In genomic region chr1:9477535-9477934, GRCh38 we compare ENCODE assay signal across 22 cellular contexts.
A peak's percentile ranks its signal among the peaks of the same experiment; 100 is the strongest.
DNase-seq lines count a peak whose midpoint lies in the region; ATAC-seq, FAIRE-seq and TF ChIP-seq lines count a peak whose summit lies in the region.
"Had no signal": no experiment of that assay in that cellular context is flagged by ENCODE, and none has a peak within 500 bp of the region (broad histone marks: within the 10 kb centered on the region; RNA-seq: fewer than 3 reads in every experiment).

No MANE protein-coding gene starts in this region.

- no peak overlapping the region for H2BK15ac ChIP-seq in IMR-90 (ENCODE audit: low read depth, low read length)

- in situ Hi-C loops in IMR-90 (cut with MboI; ENCODE audit: low sequenced_read_pairs), result loop anchor here (25.0 kb wide), 2 partner anchors 340 to 565 kb away; partner anchors contain the start of gene GPR157

- no peak overlapping the region for H3K4ac ChIP-seq in IMR-90 (ENCODE audit: low read depth, low read length)

- H3K36me3 ChIP-seq in IMR-90 (ENCODE audit: control insufficient read depth, insufficient read depth, low read length) (no peaks in the 10 kb centered on the region), hepatocyte (replicated peaks; ENCODE audit: insufficient read depth, low read depth) (no peaks in the 10 kb centered on the region)

- H3K27ac ChIP-seq in IMR-90 (ENCODE audit: insufficient read depth, low read length) (no peak overlapping the region), RWPE1 (peak overlapping the region; percentile 71), hepatocyte (peak overlapping the region; percentile 37)

- H4K91ac ChIP-seq in IMR-90 (ENCODE audit: insufficient read depth, low read depth, low read length), result no peak overlapping the region

- H2AFZ ChIP-seq in IMR-90 (replicated peaks; ENCODE audit: low read length, poor library complexity) (peak overlapping the region; percentile 19), hepatocyte (no peak overlapping the region)

- no peaks in the 10 kb centered on the region for H3K79me1 ChIP-seq in IMR-90 (ENCODE audit: low read depth in 1 of 2, low read length in 2 of 2)

- H3K79me2 ChIP-seq in hepatocyte, result no peaks in the 10 kb centered on the region

- ATAC-seq in IMR-90 (ENCODE audit: low read depth) (no peak), T-helper 17 cell (no peak)

- H3K9me3 ChIP-seq in IMR-90 (ENCODE audit: control insufficient read depth, insufficient read depth, low read length) (no peaks in the 10 kb centered on the region), hepatocyte (ENCODE audit: low read depth) (no peaks in the 10 kb centered on the region), T-helper 17 cell (ENCODE audit: control insufficient read depth, low read length, poor library complexity, severe bottlenecking) (no peaks in the 10 kb centered on the region)
- H3K9me3 ChIP-seq: A549 had no signal

- CTCF ChIA-PET in IMR-90 (lab: Yijun Ruan, JAX) (no interaction called here), RWPE1 (lab: Yijun Ruan, JAX) (no interaction called here)

- H3K18ac ChIP-seq in IMR-90 (ENCODE audit: low read depth, low read length), result no peak overlapping the region

- TF ChIP-seq POLR2A in IMR-90 (IDR thresholded peaks at IDR 0.05; ENCODE audit: low read depth, low read length), result no peak

- H2BK20ac ChIP-seq in IMR-90 (ENCODE audit: low read depth, low read length), result no peak overlapping the region

- FAIRE-seq in urothelium cell line (lab: Jason Lieb, UNC), result peak; percentile 99
- FAIRE-seq: A549, GM19239, H54 had no signal

- H3K27me3 ChIP-seq in IMR-90 (ENCODE audit: control insufficient read depth, insufficient read depth, low read length) (peaks cover 5% of the 10 kb centered on the region), hepatocyte (no peaks in the 10 kb centered on the region)

- no peak overlapping the region for H3K9ac ChIP-seq in IMR-90 (ENCODE audit: low read depth, low read length)
- H3K9ac ChIP-seq: KMS-11 had no signal

- DNase-seq in IMR-90, result no peak
- DNase-seq in RWPE1 (ENCODE audit: low spot score), result no peak
- no peak for DNase-seq in hepatocyte (ENCODE audit: low spot score)
- DNase-seq in urothelium cell line (ENCODE audit: low spot score), result no peak
- no peak for DNase-seq in T-helper 17 cell
- no peak for DNase-seq in AG08396 (ENCODE audit: low spot score)
- no peak for DNase-seq in stimulated activated CD8-positive, alpha-beta memory T cell treated with anti-CD3 and anti-CD28 coated beads, Interleukin-4, amount 100 ng/mL, for 48 hours
- DNase-seq: C1 segment of cervical spinal cord; CD4-positive, alpha-beta memory T cell; COR-L47; NCI-H1048; NCI-H1417 treated with DMSO at 0.1 percent for 48 hours; NCI-H1694 treated with DMSO at 0.1 percent for 48 hours; NCI-H2081; NCI-H2227 treated with DMSO at 0.1 percent for 48 hours; NCI-H526 treated with DMSO at 0.1 percent for 48 hours; SHP77; T-helper 1 cell had no signal

- no peaks in the 10 kb centered on the region for H3K9me2 ChIP-seq in hepatocyte (replicated peaks; ENCODE audit: insufficient read depth)

- H3K27ac Mint-ChIP-seq in T-helper 17 cell, result no peak overlapping the region
- H3K27ac Mint-ChIP-seq: CD4-positive, alpha-beta memory T cell had no signal

- no peak overlapping the region for H3K4me3 Mint-ChIP-seq in T-helper 17 cell
- H3K4me3 Mint-ChIP-seq: CD4-positive, alpha-beta memory T cell had no signal

- H2BK5ac ChIP-seq in IMR-90 (ENCODE audit: low read depth, low read length, poor library complexity, severe bottlenecking), result no peak overlapping the region

- H4K5ac ChIP-seq in IMR-90 (ENCODE audit: low read depth, low read length), result no peak overlapping the region

- H3K56ac ChIP-seq in IMR-90 (ENCODE audit: extremely low read depth, insufficient read depth, low read length), result no peak overlapping the region

- H3K4me1 Mint-ChIP-seq in T-helper 17 cell, result no peaks in the 10 kb centered on the region
- H3K4me1 Mint-ChIP-seq: CD4-positive, alpha-beta memory T cell had no signal

- peaks cover 15% of the 10 kb centered on the region for H3K27me3 Mint-ChIP-seq in T-helper 17 cell

- no peak overlapping the region for H2BK120ac ChIP-seq in IMR-90 (ENCODE audit: low read depth, low read length)

- no peak overlapping the region for H3K14ac ChIP-seq in IMR-90 (replicated peaks; ENCODE audit: low read depth, low read length)

- no peaks in the 10 kb centered on the region for H3K36me3 Mint-ChIP-seq in T-helper 17 cell (ENCODE audit: low read depth)
- H3K36me3 Mint-ChIP-seq: CD4-positive, alpha-beta memory T cell had no signal

- TF ChIP-seq CTCF in IMR-90 (conservative IDR thresholded peaks at IDR 0.05; ENCODE audit: low read depth, low read length), result no peak
- TF ChIP-seq CTCF in RWPE1 (conservative IDR thresholded peaks at IDR 0.05; ENCODE audit: low read depth), result no peak
- no peak for TF ChIP-seq CTCF in hepatocyte (IDR thresholded peaks at IDR 0.05; ENCODE audit: poor library complexity)

- no peak overlapping the region for H2AK5ac ChIP-seq in IMR-90 (ENCODE audit: low read depth, low read length)

- TF ChIP-seq RAD21 in IMR-90 (IDR thresholded peaks at IDR 0.05; ENCODE audit: low read length), result no peak

- H3K23ac ChIP-seq in IMR-90 (ENCODE audit: low read depth, low read length), result no peak overlapping the region

- H2AK9ac ChIP-seq in IMR-90 (replicated peaks; ENCODE audit: low read depth, low read length, poor library complexity), result no peak overlapping the region

- BruUV-seq in IMR-90 (replicated peaks; lab: Mats Ljungman, UMichigan), result no TSS peak

- dilution Hi-C loops in IMR-90 (cut with HindIII; ENCODE audit: low sequenced_read_pairs, unreplicated experiment), result no loop called here

- H4K20me1 ChIP-seq in IMR-90 (ENCODE audit: insufficient read depth, low read length), result no peaks in the 10 kb centered on the region
- H4K20me1 ChIP-seq in hepatocyte (ENCODE audit: insufficient read depth, poor library complexity, severe bottlenecking), result no peaks in the 10 kb centered on the region

- H3K4me1 ChIP-seq in IMR-90 (ENCODE audit: control insufficient read depth, insufficient read depth, low read length), result peaks cover 3% of the 10 kb centered on the region; the same call in 1 of the 2 replicates
- peaks cover 10% of the 10 kb centered on the region for H3K4me1 ChIP-seq in hepatocyte (ENCODE audit: insufficient read depth)

- no peak overlapping the region for H3K4me3 ChIP-seq in IMR-90 (ENCODE audit: insufficient read depth, low read depth, low read length)
- H3K4me3 ChIP-seq in hepatocyte, result no peak overlapping the region
- H3K4me3 ChIP-seq: A549 had no signal

- no peak overlapping the region for H3K4me2 ChIP-seq in IMR-90 (ENCODE audit: low read depth, low read length)
- no peak overlapping the region for H3K4me2 ChIP-seq in hepatocyte

- POLR2A ChIA-PET in IMR-90 (lab: Charles Lee; ENCODE audit: unreplicated experiment), result no interaction called here
- POLR2A ChIA-PET in RWPE1 (lab: Yijun Ruan, JAX; ENCODE audit: low non-redundant PET), result no interaction called here

- intact Hi-C loops in IMR-90 (cut with micrococcal nuclease), result no loop called here

- H4K8ac ChIP-seq in IMR-90 (ENCODE audit: low read depth in 2 of 2, low read length in 2 of 2), result no peak overlapping the region

- 0 out of 2 replicates have a peak, but pooled peaks cover 6% of the 10 kb centered on the region for H3K9me1 ChIP-seq in IMR-90 (ENCODE audit: insufficient read depth, low read length)

- 77% methylated on average over 4 of the region's 4 CpGs; no CpG with 5 or more reads in 1 of the 2 experiments for WGBS in IMR-90 (ENCODE audit: extremely low coverage in 2 of 2, insufficient read length in 1 of 2), 2 experiments
- WGBS in hepatocyte (ENCODE audit: low lambda C conversion rate, missing lambda C conversion rate), result 90% methylated on average over 4 of the region's 4 CpGs

TF ChIP-seq in IMR-90, 13 proteins besides CTCF, POLR2A, EP300 and RAD21:
- no peak for TF ChIP-seq RCOR1 (IDR thresholded peaks at IDR 0.05; ENCODE audit: insufficient replicate concordance, low read length)
- no peak for TF ChIP-seq USF2 (IDR thresholded peaks at IDR 0.05; ENCODE audit: low read depth, low read length)
- TF ChIP-seq NFE2L2 (IDR thresholded peaks at IDR 0.05; ENCODE audit: low read depth, low read length), result no peak
- no peak for TF ChIP-seq MXI1 (IDR thresholded peaks at IDR 0.05; ENCODE audit: borderline replicate concordance, low read depth, low read length)
- TF ChIP-seq SMC3 (IDR thresholded peaks at IDR 0.05; ENCODE audit: low read depth, low read length), result no peak
- TF ChIP-seq CEBPB (IDR thresholded peaks at IDR 0.05; ENCODE audit: low read depth, low read length), result no peak
- no peak for TF ChIP-seq CHD1 (IDR thresholded peaks at IDR 0.05; ENCODE audit: low read depth, low read length)
- TF ChIP-seq BHLHE40 (IDR thresholded peaks at IDR 0.05; ENCODE audit: low read depth, low read length), result no peak
- TF ChIP-seq RFX5 (IDR thresholded peaks at IDR 0.05; ENCODE audit: low read depth, low read length), result no peak
- no peak for TF ChIP-seq MAZ (IDR thresholded peaks at IDR 0.05; ENCODE audit: borderline replicate concordance, low read depth, low read length)
- no peak for TF ChIP-seq ELK1 (IDR thresholded peaks at IDR 0.05; ENCODE audit: borderline replicate concordance, low read depth, low read length)
- no peak for TF ChIP-seq FOS (IDR thresholded peaks at IDR 0.05; ENCODE audit: low read depth, low read length)
- no peak for TF ChIP-seq MAFK (IDR thresholded peaks at IDR 0.05; ENCODE audit: low read depth, low read length)
